In the genomic region with DNA sequence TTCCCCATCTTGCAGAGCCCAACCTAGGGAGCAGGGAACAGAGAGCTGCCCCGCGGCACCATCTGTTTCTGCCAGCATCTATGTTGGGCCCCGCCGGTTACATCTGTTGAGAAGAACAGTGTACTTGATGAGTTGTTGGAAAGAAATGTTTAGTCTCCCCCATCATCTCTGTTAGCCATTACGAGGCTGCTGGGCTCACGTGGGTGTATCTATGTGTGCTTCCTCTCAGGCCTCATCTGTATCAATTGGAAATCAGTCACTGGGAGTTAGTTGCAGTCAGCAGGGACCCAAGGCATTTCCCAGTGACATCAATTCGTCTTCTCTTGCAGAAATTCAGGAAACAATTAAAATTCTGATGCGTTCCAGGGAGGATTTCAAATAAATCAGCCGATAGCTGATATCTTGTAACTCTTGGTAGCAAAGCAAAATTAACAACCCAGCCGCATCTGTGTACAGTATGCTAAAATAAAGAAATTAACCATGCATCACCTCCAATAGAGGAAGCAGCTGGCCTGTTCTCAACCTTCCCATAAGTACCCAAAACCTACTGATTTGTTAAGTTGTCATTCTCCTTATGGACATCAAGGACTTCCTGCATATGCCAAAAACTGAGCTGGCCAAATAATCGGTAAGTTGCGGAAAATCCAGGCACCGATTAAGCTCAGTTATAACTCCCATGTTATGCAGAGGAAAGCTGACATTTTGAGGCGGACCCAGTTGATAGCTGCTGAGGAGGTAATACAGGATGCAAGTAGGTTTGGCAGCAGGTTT, we compare ENCODE assay signal across 1 cellular context.
A peak's percentile ranks its signal among the peaks of the same experiment; 100 is the strongest.
TF ChIP-seq lines count a peak whose summit lies in the region.

No MANE protein-coding gene starts in this region.

TF ChIP-seq in SK-N-SH treated with all-trans-retinoic acid at 6 μM for 48 hours, 23 proteins besides CTCF, POLR2A, EP300 and RAD21 (continued from another document):
- TF ChIP-seq, protein P1, sequence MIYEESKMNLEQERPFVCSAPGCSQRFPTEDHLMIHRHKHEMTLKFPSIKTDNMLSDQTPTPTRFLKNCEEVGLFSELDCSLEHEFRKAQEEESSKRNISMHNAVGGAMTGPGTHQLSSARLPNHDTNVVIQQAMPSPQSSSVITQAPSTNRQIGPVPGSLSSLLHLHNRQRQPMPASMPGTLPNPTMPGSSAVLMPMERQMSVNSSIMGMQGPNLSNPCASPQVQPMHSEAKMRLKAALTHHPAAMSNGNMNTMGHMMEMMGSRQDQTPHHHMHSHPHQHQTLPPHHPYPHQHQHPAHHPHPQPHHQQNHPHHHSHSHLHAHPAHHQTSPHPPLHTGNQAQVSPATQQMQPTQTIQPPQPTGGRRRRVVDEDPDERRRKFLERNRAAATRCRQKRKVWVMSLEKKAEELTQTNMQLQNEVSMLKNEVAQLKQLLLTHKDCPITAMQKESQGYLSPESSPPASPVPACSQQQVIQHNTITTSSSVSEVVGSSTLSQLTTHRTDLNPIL (CRISPR knock-in tag; IDR thresholded peaks at IDR 0.05; ENCODE audit: low read depth): no peak
- TF ChIP-seq GLIS3 (CRISPR knock-in tag; IDR thresholded peaks at IDR 0.05) (no peak), SNAI2 (CRISPR knock-in tag; IDR thresholded peaks at IDR 0.05) (no peak), TCF4 (CRISPR knock-in tag; IDR thresholded peaks at IDR 0.05; ENCODE audit: borderline replicate concordance) (peak; percentile 65; the same call in 1 of the 2 replicates), ARNTL (CRISPR knock-in tag; IDR thresholded peaks at IDR 0.05; ENCODE audit: borderline replicate concordance, low read depth) (no peak)
- TF ChIP-seq, protein P2, sequence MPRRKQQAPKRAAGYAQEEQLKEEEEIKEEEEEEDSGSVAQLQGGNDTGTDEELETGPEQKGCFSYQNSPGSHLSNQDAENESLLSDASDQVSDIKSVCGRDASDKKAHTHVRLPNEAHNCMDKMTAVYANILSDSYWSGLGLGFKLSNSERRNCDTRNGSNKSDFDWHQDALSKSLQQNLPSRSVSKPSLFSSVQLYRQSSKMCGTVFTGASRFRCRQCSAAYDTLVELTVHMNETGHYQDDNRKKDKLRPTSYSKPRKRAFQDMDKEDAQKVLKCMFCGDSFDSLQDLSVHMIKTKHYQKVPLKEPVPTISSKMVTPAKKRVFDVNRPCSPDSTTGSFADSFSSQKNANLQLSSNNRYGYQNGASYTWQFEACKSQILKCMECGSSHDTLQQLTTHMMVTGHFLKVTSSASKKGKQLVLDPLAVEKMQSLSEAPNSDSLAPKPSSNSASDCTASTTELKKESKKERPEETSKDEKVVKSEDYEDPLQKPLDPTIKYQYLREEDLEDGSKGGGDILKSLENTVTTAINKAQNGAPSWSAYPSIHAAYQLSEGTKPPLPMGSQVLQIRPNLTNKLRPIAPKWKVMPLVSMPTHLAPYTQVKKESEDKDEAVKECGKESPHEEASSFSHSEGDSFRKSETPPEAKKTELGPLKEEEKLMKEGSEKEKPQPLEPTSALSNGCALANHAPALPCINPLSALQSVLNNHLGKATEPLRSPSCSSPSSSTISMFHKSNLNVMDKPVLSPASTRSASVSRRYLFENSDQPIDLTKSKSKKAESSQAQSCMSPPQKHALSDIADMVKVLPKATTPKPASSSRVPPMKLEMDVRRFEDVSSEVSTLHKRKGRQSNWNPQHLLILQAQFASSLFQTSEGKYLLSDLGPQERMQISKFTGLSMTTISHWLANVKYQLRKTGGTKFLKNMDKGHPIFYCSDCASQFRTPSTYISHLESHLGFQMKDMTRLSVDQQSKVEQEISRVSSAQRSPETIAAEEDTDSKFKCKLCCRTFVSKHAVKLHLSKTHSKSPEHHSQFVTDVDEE (CRISPR knock-in tag; IDR thresholded peaks at IDR 0.05): peak; percentile 63; the same call in 1 of the 2 replicates
- TF ChIP-seq, protein P3, sequence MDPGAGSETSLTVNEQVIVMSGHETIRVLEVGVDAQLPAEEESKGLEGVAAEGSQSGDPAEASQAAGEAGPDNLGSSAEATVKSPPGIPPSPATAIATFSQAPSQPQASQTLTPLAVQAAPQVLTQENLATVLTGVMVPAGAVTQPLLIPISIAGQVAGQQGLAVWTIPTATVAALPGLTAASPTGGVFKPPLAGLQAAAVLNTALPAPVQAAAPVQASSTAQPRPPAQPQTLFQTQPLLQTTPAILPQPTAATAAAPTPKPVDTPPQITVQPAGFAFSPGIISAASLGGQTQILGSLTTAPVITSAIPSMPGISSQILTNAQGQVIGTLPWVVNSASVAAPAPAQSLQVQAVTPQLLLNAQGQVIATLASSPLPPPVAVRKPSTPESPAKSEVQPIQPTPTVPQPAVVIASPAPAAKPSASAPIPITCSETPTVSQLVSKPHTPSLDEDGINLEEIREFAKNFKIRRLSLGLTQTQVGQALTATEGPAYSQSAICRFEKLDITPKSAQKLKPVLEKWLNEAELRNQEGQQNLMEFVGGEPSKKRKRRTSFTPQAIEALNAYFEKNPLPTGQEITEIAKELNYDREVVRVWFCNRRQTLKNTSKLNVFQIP (CRISPR knock-in tag; IDR thresholded peaks at IDR 0.05; ENCODE audit: borderline replicate concordance, low read depth): no peak
